In the genomic region with DNA sequence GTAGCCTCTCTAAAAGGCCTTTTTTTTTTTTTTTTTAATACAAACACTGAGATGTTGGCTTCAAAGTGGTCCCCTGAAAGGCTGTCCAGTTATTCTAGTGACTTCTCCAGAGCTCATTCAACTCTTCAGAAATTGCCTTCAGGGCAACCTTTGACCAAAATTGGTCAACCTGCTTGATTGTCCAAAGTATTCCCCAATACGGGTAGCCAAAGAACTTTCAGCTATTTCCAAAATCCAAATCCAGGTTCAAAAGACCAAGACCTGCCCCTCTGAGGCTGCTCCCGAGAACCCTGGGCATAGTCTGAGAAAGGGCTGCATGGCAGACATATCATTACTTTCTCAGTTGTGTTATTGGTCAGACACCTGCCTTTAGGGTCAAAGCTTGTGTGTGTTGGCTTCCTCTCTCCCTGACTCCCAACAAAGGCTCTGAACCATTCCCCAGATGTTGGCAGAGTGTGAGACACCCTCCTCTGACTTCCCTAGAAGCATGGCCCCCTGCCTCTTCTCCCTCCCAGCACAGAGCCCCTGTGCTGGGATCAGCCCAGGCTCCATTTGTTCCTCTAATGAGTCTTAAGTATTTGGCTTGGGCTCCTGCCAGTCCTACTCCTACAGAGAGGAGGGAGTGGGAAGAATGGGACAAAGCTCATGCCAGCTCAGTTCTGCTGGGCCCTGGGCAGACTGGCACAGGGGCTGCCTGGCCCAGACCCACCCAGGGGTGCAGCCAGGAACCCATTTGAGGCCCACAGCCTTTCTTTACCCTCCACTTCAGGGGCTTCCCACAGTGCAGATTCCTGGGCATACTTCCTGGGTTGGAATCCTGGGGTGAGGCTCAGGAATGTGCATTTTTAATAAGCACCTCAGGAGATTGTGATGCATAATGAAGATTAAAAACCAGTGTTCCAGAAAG, we compare ENCODE assay signal across 11 cellular contexts. TPM values are rescaled to one million over a fixed set of nuclear protein-coding genes. Genes with fewer than 3 reads are reported as not detected.
A peak's percentile ranks its signal among the peaks of the same experiment; 100 is the strongest.
DNase-seq lines count a peak whose midpoint lies in the region; ATAC-seq and TF ChIP-seq lines count a peak whose summit lies in the region.
"Had no signal": no experiment of that assay in that cellular context is flagged by ENCODE, and none has a peak within 500 bp of the region (broad histone marks: within the 10 kb centered on the region; RNA-seq: fewer than 3 reads in every experiment).

No MANE protein-coding gene starts in this region.

- intact Hi-C loops in testis (cut with DNase I; ENCODE audit: low total_unique reads): no loop called here

- ATAC-seq in HG02885 (IDR thresholded peaks at IDR 0.05; ENCODE audit: poor library complexity, unreplicated experiment) (no peak), HG02852 (IDR thresholded peaks at IDR 0.05; ENCODE audit: unreplicated experiment) (no peak)

- WGBS in testis, 2 donors: 68 to 71% methylated on average over 2 of the region's 2 CpGs

- H3K9ac ChIP-seq in Karpas-422 (ENCODE audit: low read length): no peak overlapping the region

- H3K4me3 ChIP-seq in testis: no peak overlapping the region
- no peak overlapping the region for H3K4me3 ChIP-seq in Karpas-422 (ENCODE audit: low read length)

- H3K9me3 ChIP-seq in testis (no peaks in the 10 kb centered on the region), Karpas-422 (ENCODE audit: low read length) (no peaks in the 10 kb centered on the region)

- no peak for TF ChIP-seq POLR2A in testis (IDR thresholded peaks at IDR 0.05)

- no peaks in the 10 kb centered on the region for H4K20me1 ChIP-seq in Karpas-422 (ENCODE audit: insufficient read depth, low read depth, low read length)

- no peaks in the 10 kb centered on the region for H3K9me2 ChIP-seq in Karpas-422 (replicated peaks; ENCODE audit: insufficient read depth, low read length)

- TF ChIP-seq CTCF in testis (IDR thresholded peaks at IDR 0.05): no peak

- H3K27ac ChIP-seq in testis (no peak overlapping the region), Karpas-422 (ENCODE audit: low read length) (no peak overlapping the region)

- H3K4me2 ChIP-seq in Karpas-422 (ENCODE audit: low read depth, low read length, poor library complexity, severe bottlenecking): no peak overlapping the region

- peak; percentile 13 for DNase-seq in NCI-H2227 treated with DMSO at 0.1 percent for 48 hours (lab: John Stamatoyannopoulos, UW)
- no peak for DNase-seq in NCI-H2227 (lab: John Stamatoyannopoulos, UW; ENCODE audit: unreplicated experiment)
- peak; percentile 37 for DNase-seq in amniotic epithelial cell (ENCODE audit: low read depth)
- DNase-seq in kidney tubule cell (ENCODE audit: low spot score): peak; percentile 19
- peak; percentile 33 for DNase-seq in testis
- DNase-seq in Karpas-422: no peak
- DNase-seq: OCI-M1, retina had no signal

- H3K27me3 ChIP-seq in testis (no peaks in the 10 kb centered on the region), Karpas-422 (ENCODE audit: low read length) (no peaks in the 10 kb centered on the region)

- H3K36me3 ChIP-seq in testis (ENCODE audit: low read depth, missing control alignments) (no peaks in the 10 kb centered on the region), Karpas-422 (ENCODE audit: insufficient read depth, low read length) (peaks cover 6% of the 10 kb centered on the region)

- no peaks in the 10 kb centered on the region for H3K79me2 ChIP-seq in Karpas-422 (ENCODE audit: low read length)

- no peak overlapping the region for H2AFZ ChIP-seq in Karpas-422 (ENCODE audit: low read length)

- peaks cover 7% of the 10 kb centered on the region for H3K4me1 ChIP-seq in testis
- no peaks in the 10 kb centered on the region for H3K4me1 ChIP-seq in Karpas-422 (ENCODE audit: low read length)

RNA-seq across cellular contexts. Expression of gene TNKS1BP1, which starts 30.3 kb away (rescaled TPM):
- total RNA-seq in testis: 10 to 100 TPM; 85.2 to 99.4 TPM
- 62.3 TPM for polyA plus RNA-seq in testis (ENCODE audit: insufficient read depth, low read depth, low replicate concordance)
- total RNA-seq in Karpas-422 (2014; rRNA removed; shearing (Covaris generic); ENCODE audit: low replicate concordance): 11.6 and 21.9 TPM in 2 replicates

RNA-seq across cellular contexts. Expression of gene SSRP1, which starts 41.2 kb away (rescaled TPM):
- 100 to 1,000 TPM in 1 of 2 donors, 10 to 100 TPM in 1; 89.1 to 111 TPM for total RNA-seq in testis
- 104 TPM for polyA plus RNA-seq in testis (ENCODE audit: insufficient read depth, low read depth, low replicate concordance)
- 79.9 and 111 TPM in 2 replicates for total RNA-seq in Karpas-422 (2014; rRNA removed; shearing (Covaris generic); ENCODE audit: low replicate concordance)

RNA-seq across cellular contexts. Expression of gene P2RX3, which starts 43.7 kb away (rescaled TPM):
- total RNA-seq in testis: 1 to 10 TPM; 2.5 to 3.3 TPM
- polyA plus RNA-seq in testis (ENCODE audit: insufficient read depth, low read depth, low replicate concordance): 8.5 TPM
- total RNA-seq in Karpas-422 (2014; rRNA removed; shearing (Covaris generic); ENCODE audit: low replicate concordance): not detected in 2 replicates
- total RNA-seq: fibroblast of villous mesenchyme had no signal

RNA-seq across cellular contexts. Expression of gene APLNR, which starts 57.4 kb away (rescaled TPM):
- 1 to 10 TPM in 1 of 2 donors, under 1 TPM in 1; 0.94 to 1.1 TPM for total RNA-seq in testis
- polyA plus RNA-seq in testis (ENCODE audit: insufficient read depth, low read depth, low replicate concordance): 7.1 TPM
- not detected in 2 replicates for total RNA-seq in Karpas-422 (2014; rRNA removed; shearing (Covaris generic); ENCODE audit: low replicate concordance)
- total RNA-seq: fibroblast of villous mesenchyme had no signal

Comparison
In these comparisons a context has a peak if more than half of its experiments do, and no peak if none do; other contexts are left out.
1. DNase-seq: peak in NCI-H2227 treated with DMSO at 0.1 percent for 48 hours (single experiment), amniotic epithelial cell (single experiment), kidney tubule cell (single experiment) and testis (single experiment); none in NCI-H2227 (single experiment) and Karpas-422 (single experiment).